In the genomic region with DNA sequence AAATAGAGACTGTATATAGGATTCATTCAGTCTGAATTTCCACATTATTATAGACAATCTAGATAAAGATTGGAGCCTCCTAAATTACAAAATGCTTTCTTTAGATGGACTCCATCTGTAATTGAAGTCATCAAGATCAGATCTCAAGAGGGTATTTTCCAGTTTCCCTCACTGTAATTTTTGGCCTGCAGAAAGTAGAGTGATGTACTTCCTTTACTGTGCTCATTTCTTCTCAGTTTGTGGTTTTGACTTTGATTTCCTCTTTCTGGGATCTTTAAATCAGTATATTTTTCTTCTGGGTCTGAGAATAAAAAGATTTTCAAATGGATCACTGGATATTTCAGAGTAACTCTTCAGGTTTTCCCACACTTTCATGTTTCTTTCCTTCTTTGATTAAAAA, we compare ENCODE assay signal across 18 cellular contexts. TPM values are rescaled to one million over a fixed set of nuclear protein-coding genes. Genes with fewer than 3 reads are reported as not detected.
DNase-seq lines count a peak whose midpoint lies in the region; ATAC-seq and TF ChIP-seq lines count a peak whose summit lies in the region.
"Had no signal": no experiment of that assay in that cellular context is flagged by ENCODE, and none has a peak within 500 bp of the region (broad histone marks: within the 10 kb centered on the region; RNA-seq: fewer than 3 reads in every experiment).

No MANE protein-coding gene starts in this region.

- H3K4me3 Mint-ChIP-seq in stimulated activated naive CD8-positive, alpha-beta T cell treated with anti-CD3 and anti-CD28 coated beads, Interleukin-15, Interleukin-2, amounts not matched to agents 100 ng/mL and 50 ng/mL, for 24 hours = no peak overlapping the region
- peak overlapping the region in 1 of 2 donors; percentile 44 for H3K4me3 Mint-ChIP-seq in stimulated activated naive CD8-positive, alpha-beta T cell treated with anti-CD3 and anti-CD28 coated beads, Interleukin-15, amount 100 ng/mL, for 72 hours
- no peak overlapping the region for H3K4me3 Mint-ChIP-seq in central memory CD8-positive, alpha-beta T cell

- TF ChIP-seq CTCF in adrenal gland (IDR thresholded peaks at IDR 0.05) = no peak

- H3K36me3 Mint-ChIP-seq in stimulated activated naive CD8-positive, alpha-beta T cell treated with anti-CD3 and anti-CD28 coated beads, Interleukin-15, Interleukin-2, amounts not matched to agents 100 ng/mL and 50 ng/mL, for 24 hours (ENCODE audit: low read depth) = peaks cover 68% of the 10 kb centered on the region
- peaks cover 27% of the 10 kb centered on the region for H3K36me3 Mint-ChIP-seq in central memory CD8-positive, alpha-beta T cell (ENCODE audit: insufficient read depth)

- intact Hi-C loops in adrenal gland (cut with DNase I) = loop anchor here in 1 of 2 donors (10.0 kb wide), 1 partner anchor 507 kb away; no protein-coding TSS in a partner anchor

- no peak for ATAC-seq in stimulated activated naive CD8-positive, alpha-beta T cell treated with anti-CD3 and anti-CD28 coated beads, Interleukin-15, amount 100 ng/mL, for 72 hours
- ATAC-seq in central memory CD8-positive, alpha-beta T cell (replicated peaks; ENCODE audit: extremely low read depth, poor library complexity, severe bottlenecking) = no peak
- no peak for ATAC-seq in GM21619 (IDR thresholded peaks at IDR 0.05; ENCODE audit: unreplicated experiment)
- ATAC-seq: left lobe of liver had no signal

- no peaks in the 10 kb centered on the region for H3K27me3 ChIP-seq in adrenal gland
- H3K27me3 ChIP-seq: breast epithelium, suprapubic skin had no signal

- H3K36me3 ChIP-seq in adrenal gland (replicated peaks in 1 of 2) = peaks cover 0 to 14% of the 10 kb centered on the region in 2 donors
- H3K36me3 ChIP-seq: breast epithelium had no signal

- no peak overlapping the region for H3K4me3 ChIP-seq in adrenal gland
- H3K4me3 ChIP-seq: breast epithelium, suprapubic skin had no signal

- H3K27me3 Mint-ChIP-seq in stimulated activated naive CD8-positive, alpha-beta T cell treated with anti-CD3 and anti-CD28 coated beads, Interleukin-15, Interleukin-2, amounts not matched to agents 100 ng/mL and 50 ng/mL, for 24 hours = no peaks in the 10 kb centered on the region
- H3K27me3 Mint-ChIP-seq in stimulated activated naive CD8-positive, alpha-beta T cell treated with anti-CD3 and anti-CD28 coated beads, Interleukin-15, amount 100 ng/mL, for 72 hours = no peaks in the 10 kb centered on the region
- no peaks in the 10 kb centered on the region for H3K27me3 Mint-ChIP-seq in central memory CD8-positive, alpha-beta T cell

- DNase-seq in stimulated activated naive CD8-positive, alpha-beta T cell treated with anti-CD3 and anti-CD28 coated beads, Interleukin-15, amount 100 ng/mL, for 72 hours = no peak
- DNase-seq in OCI-M1 (lab: John Stamatoyannopoulos, UW) (peak; percentile 26), NCI-H1694 treated with DMSO at 0.1 percent for 48 hours (lab: John Stamatoyannopoulos, UW) (no peak), DMS53 (lab: John Stamatoyannopoulos, UW) (no peak), adrenal gland (no peak)
- no peak for DNase-seq in central memory CD8-positive, alpha-beta T cell (ENCODE audit: low spot score in 2 of 2)
- DNase-seq: activated CD4-positive, CD25-positive, alpha-beta regulatory T cell; erythroblast; GF-D8; NCI-H1105; NCI-H774; stimulated activated CD4-positive, alpha-beta T cell treated with anti-CD3 and anti-CD28 coated beads, Interleukin-2, amount 100 ng/mL, for 24 hours had no signal

- H3K9me3 ChIP-seq in adrenal gland (replicated peaks in 1 of 3) = no peaks in the 10 kb centered on the region
- H3K9me3 ChIP-seq: breast epithelium, suprapubic skin had no signal

- peak overlapping the region in 2 of 5 donors; percentile 26 to 35 for H3K27ac ChIP-seq in adrenal gland
- H3K27ac ChIP-seq: breast epithelium, HL-60, suprapubic skin had no signal

- no peaks in the 10 kb centered on the region for H3K9me3 Mint-ChIP-seq in stimulated activated naive CD8-positive, alpha-beta T cell treated with anti-CD3 and anti-CD28 coated beads, Interleukin-15, Interleukin-2, amounts not matched to agents 100 ng/mL and 50 ng/mL, for 24 hours
- no peaks in the 10 kb centered on the region for H3K9me3 Mint-ChIP-seq in stimulated activated naive CD8-positive, alpha-beta T cell treated with anti-CD3 and anti-CD28 coated beads, Interleukin-15, amount 100 ng/mL, for 72 hours
- no peaks in the 10 kb centered on the region for H3K9me3 Mint-ChIP-seq in central memory CD8-positive, alpha-beta T cell

- no peak for TF ChIP-seq POLR2A in adrenal gland (IDR thresholded peaks at IDR 0.05)

- H3K4me1 Mint-ChIP-seq in stimulated activated naive CD8-positive, alpha-beta T cell treated with anti-CD3 and anti-CD28 coated beads, Interleukin-15, Interleukin-2, amounts not matched to agents 100 ng/mL and 50 ng/mL, for 24 hours (ENCODE audit: low read depth) = peaks cover 85% of the 10 kb centered on the region
- H3K4me1 Mint-ChIP-seq in stimulated activated naive CD8-positive, alpha-beta T cell treated with anti-CD3 and anti-CD28 coated beads, Interleukin-15, amount 100 ng/mL, for 72 hours = peaks cover 91% of the 10 kb centered on the region
- H3K4me1 Mint-ChIP-seq in central memory CD8-positive, alpha-beta T cell = peaks cover 41% of the 10 kb centered on the region

- peaks cover 6 to 65% of the 10 kb centered on the region in 2 donors for H3K4me1 ChIP-seq in adrenal gland (replicated peaks in 1 of 2)
- H3K4me1 ChIP-seq: breast epithelium, suprapubic skin had no signal

- peak overlapping the region; percentile 64 for H3K27ac Mint-ChIP-seq in stimulated activated naive CD8-positive, alpha-beta T cell treated with anti-CD3 and anti-CD28 coated beads, Interleukin-15, Interleukin-2, amounts not matched to agents 100 ng/mL and 50 ng/mL, for 24 hours
- H3K27ac Mint-ChIP-seq in stimulated activated naive CD8-positive, alpha-beta T cell treated with anti-CD3 and anti-CD28 coated beads, Interleukin-15, amount 100 ng/mL, for 72 hours = no peak overlapping the region
- H3K27ac Mint-ChIP-seq in central memory CD8-positive, alpha-beta T cell (ENCODE audit: low read depth) = peak overlapping the region; percentile 60

RNA-seq across cellular contexts. Expression of gene BABAM2, which starts 7.2 kb away (rescaled TPM):
- total RNA-seq in adrenal gland = 100 to 1,000 TPM; 284 to 925 (median 405) TPM
- polyA plus RNA-seq in adrenal gland = 100 to 1,000 TPM; 150 to 323 (median 279) TPM

RNA-seq across cellular contexts. Expression of gene RBKS, which starts 7.6 kb away (rescaled TPM):
- total RNA-seq in adrenal gland = 10 to 100 TPM; 11.1 to 54.4 (median 30.1) TPM
- 10 to 100 TPM; 14.6 to 20.3 (median 19.1) TPM for polyA plus RNA-seq in adrenal gland

Comparison
In these comparisons a context has a peak if more than half of its experiments do, and no peak if none do; other contexts are left out.
1. H3K27ac Mint-ChIP-seq: peak in stimulated activated naive CD8-positive, alpha-beta T cell treated with anti-CD3 and anti-CD28 coated beads, Interleukin-15, Interleukin-2, amounts not matched to agents 100 ng/mL and 50 ng/mL, for 24 hours (single experiment) and central memory CD8-positive, alpha-beta T cell (single experiment); none in stimulated activated naive CD8-positive, alpha-beta T cell treated with anti-CD3 and anti-CD28 coated beads, Interleukin-15, amount 100 ng/mL, for 72 hours (0 of 2).